ENCODE assay signal across 12 cellular contexts in genomic region chr1:45607407-45608074, GRCh38. TPM values are rescaled to one million over a fixed set of nuclear protein-coding genes. Genes with fewer than 3 reads are reported as not detected.
DNase-seq lines count a peak whose midpoint lies in the region; ATAC-seq, FAIRE-seq and TF ChIP-seq lines count a peak whose summit lies in the region.
"Had no signal": no experiment of that assay in that cellular context is flagged by ENCODE, and none has a peak within 500 bp of the region (broad histone marks: within the 10 kb centered on the region; RNA-seq: fewer than 3 reads in every experiment).

No MANE protein-coding gene starts in this region.

- H3K4me3 Mint-ChIP-seq in T-helper 2 cell treated with Interferon-gamma antibody and Interleukin-4, amounts not matched to agents 5 μg/mL and 100 μg/mL, for 36 hours: no peak overlapping the region
- H3K4me3 Mint-ChIP-seq in memory B cell: peak overlapping the region; percentile 0
- H3K4me3 Mint-ChIP-seq: activated CD4-positive, alpha-beta T cell treated with anti-CD3 and anti-CD28 coated beads, Interleukin-2, amount 10 ng/mL, durations not matched to agents 7 days and 5 days had no signal

- no peak for DNase-seq in T-helper 2 cell treated with Interferon-gamma antibody and Interleukin-4, amounts not matched to agents 5 μg/mL and 100 μg/mL, for 36 hours (ENCODE audit: low spot score)
- DNase-seq in T-helper 2 cell: no peak
- no peak for DNase-seq in GM12891 (ENCODE audit: insufficient read length, low spot score)
- no peak for DNase-seq in activated naive CD4-positive, alpha-beta T cell treated with anti-CD3 and anti-CD28 coated beads, Interleukin-2, amount 50 U/mL, for 72 hours (ENCODE audit: low spot score in 2 of 2)
- DNase-seq in memory B cell (ENCODE audit: low spot score in 2 of 2): no peak
- DNase-seq in activated effector memory CD4-positive, alpha-beta T cell treated with anti-CD3 and anti-CD28 coated beads, Interleukin-2, amount 50 U/mL, for 16 hours: no peak
- DNase-seq in KG1 (lab: John Stamatoyannopoulos, UW): no peak
- DNase-seq in AG20443 (ENCODE audit: low spot score): no peak
- DNase-seq: activated CD4-positive, alpha-beta T cell treated with anti-CD3 and anti-CD28 coated beads, Interleukin-2, amount 10 ng/mL, durations not matched to agents 7 days and 5 days; DMS 273 treated with DMSO at 0.1 percent for 48 hours; ovary; small intestine had no signal

- H3K27ac Mint-ChIP-seq in T-helper 2 cell treated with Interferon-gamma antibody and Interleukin-4, amounts not matched to agents 5 μg/mL and 100 μg/mL, for 36 hours: peak overlapping the region; percentile 74
- H3K27ac Mint-ChIP-seq in activated naive CD4-positive, alpha-beta T cell treated with anti-CD3 and anti-CD28 coated beads, Interleukin-2, amount 50 U/mL, for 72 hours: peak overlapping the region; percentile 52 to 75
- H3K27ac Mint-ChIP-seq in memory B cell: peak overlapping the region; percentile 84

- H3K36me3 Mint-ChIP-seq in T-helper 2 cell treated with Interferon-gamma antibody and Interleukin-4, amounts not matched to agents 5 μg/mL and 100 μg/mL, for 36 hours (ENCODE audit: low read depth): peaks cover 48% of the 10 kb centered on the region
- peaks cover 19 to 26% of the 10 kb centered on the region in 2 donors for H3K36me3 Mint-ChIP-seq in activated naive CD4-positive, alpha-beta T cell treated with anti-CD3 and anti-CD28 coated beads, Interleukin-2, amount 50 U/mL, for 72 hours
- peaks cover 33% of the 10 kb centered on the region for H3K36me3 Mint-ChIP-seq in memory B cell

- peak in 1 of 2 donors; percentile 14 for ATAC-seq in activated naive CD4-positive, alpha-beta T cell treated with anti-CD3 and anti-CD28 coated beads, Interleukin-2, amount 50 U/mL, for 72 hours
- no peak for ATAC-seq in memory B cell (ENCODE audit: low read depth)

- H3K27me3 Mint-ChIP-seq in T-helper 2 cell treated with Interferon-gamma antibody and Interleukin-4, amounts not matched to agents 5 μg/mL and 100 μg/mL, for 36 hours (ENCODE audit: low read depth): no peaks in the 10 kb centered on the region
- no peaks in the 10 kb centered on the region for H3K27me3 Mint-ChIP-seq in memory B cell
- H3K27me3 Mint-ChIP-seq: activated CD4-positive, alpha-beta T cell treated with anti-CD3 and anti-CD28 coated beads, Interleukin-2, amount 10 ng/mL, durations not matched to agents 7 days and 5 days had no signal

- FAIRE-seq in GM12891 (lab: Jason Lieb, UNC): peak; percentile 57
- FAIRE-seq: small intestine had no signal

- H3K4me1 Mint-ChIP-seq in T-helper 2 cell treated with Interferon-gamma antibody and Interleukin-4, amounts not matched to agents 5 μg/mL and 100 μg/mL, for 36 hours (ENCODE audit: low read depth): peaks cover 17% of the 10 kb centered on the region
- peaks cover 21% of the 10 kb centered on the region for H3K4me1 Mint-ChIP-seq in memory B cell

- no peak for TF ChIP-seq POLR2A in GM12891 (IDR thresholded peaks at IDR 0.05; ENCODE audit: low read depth, low read length)

- no peaks in the 10 kb centered on the region for H3K9me3 Mint-ChIP-seq in T-helper 2 cell treated with Interferon-gamma antibody and Interleukin-4, amounts not matched to agents 5 μg/mL and 100 μg/mL, for 36 hours
- no peaks in the 10 kb centered on the region for H3K9me3 Mint-ChIP-seq in activated naive CD4-positive, alpha-beta T cell treated with anti-CD3 and anti-CD28 coated beads, Interleukin-2, amount 50 U/mL, for 72 hours
- no peaks in the 10 kb centered on the region for H3K9me3 Mint-ChIP-seq in memory B cell
- H3K9me3 Mint-ChIP-seq: activated CD4-positive, alpha-beta T cell treated with anti-CD3 and anti-CD28 coated beads, Interleukin-2, amount 10 ng/mL, durations not matched to agents 7 days and 5 days had no signal

TF ChIP-seq in GM12891, 5 proteins besides CTCF, POLR2A, EP300 and RAD21:
- no peak for TF ChIP-seq SPI1 (IDR thresholded peaks at IDR 0.05; ENCODE audit: low read depth, low read length)
- TF ChIP-seq TAF1 (IDR thresholded peaks at IDR 0.05; ENCODE audit: low read depth, low read length): no peak
- 0 out of 2 replicates have a peak, but pooled peaks have one; percentile 21 for TF ChIP-seq POLR2AphosphoS5 (IDR thresholded peaks at IDR 0.05; ENCODE audit: low read depth, low read length)
TF ChIP-seq in GM12891: peak in this region for 1.

RNA-seq across cellular contexts. Expression of gene CCDC17, which starts 16.3 kb away (rescaled TPM):
- 0.77 TPM for polyA plus RNA-seq in GM12891 (2012; ENCODE audit: low read depth, missing spikeins)
- total RNA-seq in activated naive CD4-positive, alpha-beta T cell treated with anti-CD3 and anti-CD28 coated beads, Interleukin-2, amount 50 U/mL, for 72 hours: 1 to 10 TPM; 2.6 to 3.6 TPM

RNA-seq across cellular contexts. Expression of gene NASP, which starts 23.7 kb away (rescaled TPM):
- polyA plus RNA-seq in GM12891 (2012; ENCODE audit: low read depth, missing spikeins): 131 TPM
- total RNA-seq in activated naive CD4-positive, alpha-beta T cell treated with anti-CD3 and anti-CD28 coated beads, Interleukin-2, amount 50 U/mL, for 72 hours: 100 to 1,000 TPM; 178 to 319 TPM

RNA-seq across cellular contexts. Expression of gene AKR1A1, which starts 56.9 kb away (rescaled TPM):
- polyA plus RNA-seq in GM12891 (2012; ENCODE audit: low read depth, missing spikeins): 305 TPM
- 100 to 1,000 TPM; 153 to 177 TPM for total RNA-seq in activated naive CD4-positive, alpha-beta T cell treated with anti-CD3 and anti-CD28 coated beads, Interleukin-2, amount 50 U/mL, for 72 hours
